In the genomic region with DNA sequence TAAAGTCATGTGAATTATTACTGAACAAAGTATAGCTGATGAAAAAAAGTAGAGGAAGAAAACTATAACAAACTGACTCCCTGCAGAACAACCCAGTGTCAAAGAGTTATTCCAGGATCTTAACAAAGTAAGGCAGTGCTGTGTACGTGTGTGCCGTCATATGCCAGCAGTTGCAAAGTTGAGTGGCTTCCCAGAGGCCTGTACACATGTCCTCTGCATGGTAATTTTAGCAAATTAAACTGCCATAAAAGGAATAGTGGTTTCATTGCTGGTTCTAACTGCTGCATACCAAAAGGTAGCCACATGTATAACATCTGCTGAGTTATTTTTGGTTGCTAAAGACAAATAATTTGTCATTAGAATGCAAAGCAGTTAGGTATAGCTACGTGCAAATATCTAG, we compare ENCODE assay signal across 11 cellular contexts. TPM values are rescaled to one million over a fixed set of nuclear protein-coding genes. Genes with fewer than 3 reads are reported as not detected.
DNase-seq lines count a peak whose midpoint lies in the region; TF ChIP-seq lines count a peak whose summit lies in the region.
"Had no signal": no experiment of that assay in that cellular context is flagged by ENCODE, and none has a peak within 500 bp of the region (broad histone marks: within the 10 kb centered on the region; RNA-seq: fewer than 3 reads in every experiment).

No MANE protein-coding gene starts in this region.

- DNase-seq in AG20443 (ENCODE audit: low spot score) (peak; percentile 23), DMS 273 treated with DMSO at 0.1 percent for 48 hours (lab: John Stamatoyannopoulos, UW) (peak; percentile 55), NCI-H1694 treated with DMSO at 0.1 percent for 48 hours (lab: John Stamatoyannopoulos, UW) (peak; percentile 41), fibroblast of villous mesenchyme (ENCODE audit: low read depth) (peak; percentile 34), 8988T (no peak), kidney glomerular epithelial cell (lab: John Stamatoyannopoulos, UW) (no peak), NCI-H1436 (lab: John Stamatoyannopoulos, UW) (no peak), NCI-H1092 (lab: John Stamatoyannopoulos, UW) (no peak)
- DNase-seq: NCI-H146, right cardiac atrium had no signal

- H3K4me3 ChIP-seq in fibroblast of villous mesenchyme (ENCODE audit: low read depth, low read length) = no peak overlapping the region
- H3K4me3 ChIP-seq: K562 had no signal

- TF ChIP-seq CTCF in fibroblast of villous mesenchyme (IDR thresholded peaks at IDR 0.05; ENCODE audit: insufficient read depth, low read depth, low read length) = no peak

RNA-seq across cellular contexts. Expression of gene RIPOR2, which starts 44.8 kb away (rescaled TPM):
- 5.2 and 15.8 TPM in 2 replicates for total RNA-seq in fibroblast of villous mesenchyme

Comparison
In these comparisons a context has a peak if more than half of its experiments do, and no peak if none do; other contexts are left out.
1. DNase-seq: peak in AG20443 (single experiment), DMS 273 treated with DMSO at 0.1 percent for 48 hours (single experiment), NCI-H1694 treated with DMSO at 0.1 percent for 48 hours (single experiment) and fibroblast of villous mesenchyme (single experiment); none in 8988T (single experiment), kidney glomerular epithelial cell (single experiment), NCI-H1436 (single experiment) and NCI-H1092 (single experiment).